Comparison of ENCODE assay signal across 24 cellular contexts in the genomic region with DNA sequence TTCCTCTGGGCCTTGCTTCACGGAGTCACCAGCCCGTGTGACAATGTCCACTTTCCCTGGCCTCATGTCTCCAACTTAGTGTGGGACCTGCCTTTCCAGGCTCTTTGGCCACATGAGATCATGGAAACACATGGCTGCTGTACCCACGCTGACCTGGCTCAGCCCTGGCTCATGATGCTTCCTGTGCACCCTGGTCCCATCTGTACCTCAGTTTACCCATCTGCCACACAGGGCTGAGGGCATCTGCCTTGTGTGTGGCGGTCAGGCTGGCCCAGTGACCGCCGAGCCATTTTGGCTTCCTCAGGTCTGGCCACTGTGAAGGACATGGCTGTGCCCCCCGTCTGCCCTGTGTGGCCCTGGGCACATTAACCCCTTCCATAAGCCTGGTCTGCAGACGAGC. TPM values are rescaled to one million over a fixed set of nuclear protein-coding genes. Genes with fewer than 3 reads are reported as not detected.
"Had no signal": no experiment of that assay in that cellular context is flagged by ENCODE, and none has a peak within 500 bp of the region (broad histone marks: within the 10 kb centered on the region; RNA-seq: fewer than 3 reads in every experiment).

No MANE protein-coding gene starts in this region.

- H3K4me1 ChIP-seq: gastrocnemius medialis, lower lobe of right lung, stomach had no signal

- H3K4me1 Mint-ChIP-seq: stimulated activated effector memory CD8-positive, alpha-beta T cell treated with anti-CD3 and anti-CD28 coated beads, Interleukin-12 subunit alpha, Interleukin-12 subunit beta, amount 100 ng/mL, for 72 hours had no signal

- H3K36me3 Mint-ChIP-seq: natural killer cell treated with Interleukin-12 subunit alpha and Interleukin-12 subunit beta and Interleukin-15 and Interleukin-18, amount 100 ng/mL, for 72 hours; neural progenitor cell; stimulated activated effector memory CD8-positive, alpha-beta T cell treated with anti-CD3 and anti-CD28 coated beads, Interleukin-12 subunit alpha, Interleukin-12 subunit beta, amount 100 ng/mL, for 72 hours had no signal

- H3K27ac Mint-ChIP-seq: natural killer cell treated with Interleukin-12 subunit alpha and Interleukin-12 subunit beta and Interleukin-15 and Interleukin-18, amount 100 ng/mL, for 72 hours; neural progenitor cell; stimulated activated effector memory CD8-positive, alpha-beta T cell treated with anti-CD3 and anti-CD28 coated beads, Interleukin-12 subunit alpha, Interleukin-12 subunit beta, amount 100 ng/mL, for 72 hours had no signal

- H3K4me3 Mint-ChIP-seq: natural killer cell treated with Interleukin-12 subunit alpha and Interleukin-12 subunit beta and Interleukin-15 and Interleukin-18, amount 100 ng/mL, for 72 hours; neural progenitor cell; stimulated activated effector memory CD8-positive, alpha-beta T cell treated with anti-CD3 and anti-CD28 coated beads, Interleukin-12 subunit alpha, Interleukin-12 subunit beta, amount 100 ng/mL, for 72 hours had no signal

- DNase-seq: dorsolateral prefrontal cortex; effector CD4-positive, alpha-beta T cell; foreskin fibroblast; gastrocnemius medialis; head of caudate nucleus; left ventricle myocardium superior; lower lobe of right lung; occipital lobe; ovary; posterior cingulate gyrus; right lobe of liver; small intestine; stimulated activated CD4-positive, alpha-beta T cell treated with anti-CD3 and anti-CD28 coated beads, Interleukin-15, amount 100 ng/mL, for 24 hours; stimulated activated CD4-positive, alpha-beta T cell treated with anti-CD3 and anti-CD28 coated beads, Interleukin-4, amount 100 ng/mL, for 1 hour; stimulated activated naive CD4-positive, alpha-beta T cell treated with Interleukin-2 at 50 U/mL for 16 hours; stomach; thyroid gland; trophoblast cell had no signal

- ATAC-seq: esophagus mucosa; gastrocnemius medialis; left ventricle myocardium superior; lower lobe of right lung; natural killer cell treated with Interleukin-12 subunit alpha and Interleukin-12 subunit beta and Interleukin-15 and Interleukin-18, amount 100 ng/mL, for 72 hours; right lobe of liver; stimulated activated effector memory CD8-positive, alpha-beta T cell treated with anti-CD3 and anti-CD28 coated beads, Interleukin-12 subunit alpha, Interleukin-12 subunit beta, amount 100 ng/mL, for 72 hours had no signal

- H3K9me3 Mint-ChIP-seq: natural killer cell treated with Interleukin-12 subunit alpha and Interleukin-12 subunit beta and Interleukin-15 and Interleukin-18, amount 100 ng/mL, for 72 hours; neural progenitor cell; stimulated activated effector memory CD8-positive, alpha-beta T cell treated with anti-CD3 and anti-CD28 coated beads, Interleukin-12 subunit alpha, Interleukin-12 subunit beta, amount 100 ng/mL, for 72 hours had no signal

- H3K27me3 Mint-ChIP-seq: natural killer cell treated with Interleukin-12 subunit alpha and Interleukin-12 subunit beta and Interleukin-15 and Interleukin-18, amount 100 ng/mL, for 72 hours had no signal

- H3K27ac ChIP-seq: dorsolateral prefrontal cortex, epithelial cell of prostate, gastrocnemius medialis, lower lobe of right lung, neural progenitor cell, ovary, right lobe of liver, stomach, thyroid gland had no signal

- H3K9me3 ChIP-seq: gastrocnemius medialis, lower lobe of right lung, ovary, right lobe of liver, stomach, thyroid gland had no signal

- H3K4me3 ChIP-seq: dorsolateral prefrontal cortex, gastrocnemius medialis, lower lobe of right lung, neural progenitor cell, ovary, right lobe of liver, stomach, thyroid gland had no signal

- H3K36me3 ChIP-seq: gastrocnemius medialis, lower lobe of right lung, neural progenitor cell, ovary, right lobe of liver, stomach, thyroid gland had no signal

RNA-seq across cellular contexts. Expression of gene CCDC188, which starts 32.2 kb away (rescaled TPM):
- total RNA-seq: mononuclear cell, occipital lobe, right lobe of liver had no signal
